Comparison of ENCODE assay signal across 29 cellular contexts in the genomic region with DNA sequence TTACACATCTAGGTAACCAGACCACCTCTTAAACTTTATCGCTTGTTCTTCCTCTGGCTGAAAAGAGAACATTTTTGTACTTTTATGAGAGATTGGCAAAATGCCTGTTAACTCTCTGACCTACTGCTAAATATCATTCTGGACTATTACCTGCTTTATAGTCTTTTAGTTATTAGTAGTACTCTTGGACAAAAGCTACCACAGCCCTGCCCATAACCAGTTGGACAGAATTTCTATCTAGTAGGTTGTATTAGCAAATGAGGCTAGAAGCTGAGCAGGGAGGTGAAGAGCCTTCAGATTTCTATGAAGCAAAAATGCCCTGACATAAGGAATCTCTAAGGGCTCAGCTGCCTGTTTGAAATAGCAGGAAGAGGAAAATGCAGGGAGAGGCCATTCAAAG.
"Had no signal": no experiment of that assay in that cellular context is flagged by ENCODE, and none has a peak within 500 bp of the region (broad histone marks: within the 10 kb centered on the region; RNA-seq: fewer than 3 reads in every experiment).

No MANE protein-coding gene starts in this region.

- H3K27me3 Mint-ChIP-seq: activated CD4-positive, alpha-beta memory T cell treated with anti-CD3 and anti-CD28 coated beads, Interleukin-2, amount 10 ng/mL, durations not matched to agents 7 days and 5 days; activated CD8-positive, alpha-beta memory T cell treated with anti-CD3 and anti-CD28 coated beads, Interleukin-2, amount 10 ng/mL, durations not matched to agents 7 days and 5 days; activated naive CD8-positive, alpha-beta T cell treated with anti-CD3 and anti-CD28 coated beads for 36 hours had no signal

- DNase-seq: activated CD4-positive, alpha-beta memory T cell treated with anti-CD3 and anti-CD28 coated beads, Interleukin-2, amount 10 ng/mL, durations not matched to agents 7 days and 5 days; activated CD4-positive, alpha-beta T cell treated with anti-CD3 and anti-CD28 coated beads for 1 hour; activated CD4-positive, alpha-beta T cell treated with anti-CD3 and anti-CD28 coated beads for 48 hours; activated CD4-positive, CD25-positive, alpha-beta regulatory T cell; activated CD8-positive, alpha-beta memory T cell treated with anti-CD3 and anti-CD28 coated beads for 24 hours; activated CD8-positive, alpha-beta memory T cell treated with anti-CD3 and anti-CD28 coated beads, Interleukin-2, amount 10 ng/mL, durations not matched to agents 7 days and 5 days; activated CD8-positive, alpha-beta memory T cell treated with anti-CD3 and anti-CD28 coated beads, Interleukin-2, amount 50 U/mL, for 48 hours; activated effector memory CD4-positive, alpha-beta T cell treated with anti-CD3 and anti-CD28 coated beads, Interleukin-2, amount 50 U/mL, for 16 hours; activated naive CD4-positive, alpha-beta T cell; activated naive CD4-positive, alpha-beta T cell treated with anti-CD3 and anti-CD28 coated beads, Interleukin-2, amount 50 U/mL, for 16 hours; activated naive CD8-positive, alpha-beta T cell treated with anti-CD3 and anti-CD28 coated beads for 36 hours; activated T-cell treated with anti-CD3 and anti-CD28 coated beads, Interleukin-2, amount 50 U/mL, for 48 hours; amygdala; NCI-H1105; NCI-H1436; NCI-H1694; NCI-H1930; NCI-H2081 treated with DMSO at 0.1 percent for 48 hours; NCI-H226; NCI-H524 treated with DMSO at 0.1 percent for 48 hours; Right ventricle myocardium superior; SJCRH30; T1000; WERI-Rb-1 had no signal

- H3K9me3 Mint-ChIP-seq: activated CD4-positive, alpha-beta memory T cell treated with anti-CD3 and anti-CD28 coated beads, Interleukin-2, amount 10 ng/mL, durations not matched to agents 7 days and 5 days; activated naive CD8-positive, alpha-beta T cell treated with anti-CD3 and anti-CD28 coated beads for 36 hours; activated T-helper 17 cell treated with anti-CD3 and anti-CD28 coated beads, Interleukin-2, amount 50 U/mL, for 72 hours had no signal

- H3K27me3 ChIP-seq: ascending aorta, cardiac muscle cell, SJCRH30 had no signal

- H3K27ac ChIP-seq: ascending aorta, cardiac muscle cell, KMS-11, SJCRH30, SK-N-MC, WERI-Rb-1 had no signal

- H3K27ac Mint-ChIP-seq: activated CD4-positive, alpha-beta memory T cell treated with anti-CD3 and anti-CD28 coated beads, Interleukin-2, amount 10 ng/mL, durations not matched to agents 7 days and 5 days; activated CD8-positive, alpha-beta memory T cell treated with anti-CD3 and anti-CD28 coated beads, Interleukin-2, amount 10 ng/mL, durations not matched to agents 7 days and 5 days; activated naive CD8-positive, alpha-beta T cell treated with anti-CD3 and anti-CD28 coated beads for 36 hours; activated T-helper 17 cell treated with anti-CD3 and anti-CD28 coated beads, Interleukin-2, amount 50 U/mL, for 72 hours had no signal

- H3K4me1 Mint-ChIP-seq: activated CD4-positive, alpha-beta memory T cell treated with anti-CD3 and anti-CD28 coated beads, Interleukin-2, amount 10 ng/mL, durations not matched to agents 7 days and 5 days; activated CD8-positive, alpha-beta memory T cell treated with anti-CD3 and anti-CD28 coated beads, Interleukin-2, amount 10 ng/mL, durations not matched to agents 7 days and 5 days; activated naive CD8-positive, alpha-beta T cell treated with anti-CD3 and anti-CD28 coated beads for 36 hours; activated T-helper 17 cell treated with anti-CD3 and anti-CD28 coated beads, Interleukin-2, amount 50 U/mL, for 72 hours had no signal

- H3K9me3 ChIP-seq: ascending aorta, SJCRH30 had no signal

- H3K36me3 ChIP-seq: ascending aorta, cardiac muscle cell, SJCRH30, WERI-Rb-1 had no signal

- H3K4me3 Mint-ChIP-seq: activated CD4-positive, alpha-beta memory T cell treated with anti-CD3 and anti-CD28 coated beads, Interleukin-2, amount 10 ng/mL, durations not matched to agents 7 days and 5 days; activated CD8-positive, alpha-beta memory T cell treated with anti-CD3 and anti-CD28 coated beads, Interleukin-2, amount 10 ng/mL, durations not matched to agents 7 days and 5 days; activated naive CD8-positive, alpha-beta T cell treated with anti-CD3 and anti-CD28 coated beads for 36 hours; activated T-helper 17 cell treated with anti-CD3 and anti-CD28 coated beads, Interleukin-2, amount 50 U/mL, for 72 hours had no signal

- H3K4me1 ChIP-seq: ascending aorta, SJCRH30 had no signal

- H3K36me3 Mint-ChIP-seq: activated CD8-positive, alpha-beta memory T cell treated with anti-CD3 and anti-CD28 coated beads, Interleukin-2, amount 10 ng/mL, durations not matched to agents 7 days and 5 days; activated naive CD8-positive, alpha-beta T cell treated with anti-CD3 and anti-CD28 coated beads for 36 hours had no signal

- H3K4me3 ChIP-seq: ascending aorta, cardiac muscle cell, SJCRH30, SK-N-MC had no signal

- ATAC-seq: activated CD8-positive, alpha-beta memory T cell treated with anti-CD3 and anti-CD28 coated beads, Interleukin-2, amount 10 ng/mL, durations not matched to agents 7 days and 5 days; activated T-helper 17 cell treated with anti-CD3 and anti-CD28 coated beads, Interleukin-2, amount 50 U/mL, for 72 hours had no signal
